In the genomic region with DNA sequence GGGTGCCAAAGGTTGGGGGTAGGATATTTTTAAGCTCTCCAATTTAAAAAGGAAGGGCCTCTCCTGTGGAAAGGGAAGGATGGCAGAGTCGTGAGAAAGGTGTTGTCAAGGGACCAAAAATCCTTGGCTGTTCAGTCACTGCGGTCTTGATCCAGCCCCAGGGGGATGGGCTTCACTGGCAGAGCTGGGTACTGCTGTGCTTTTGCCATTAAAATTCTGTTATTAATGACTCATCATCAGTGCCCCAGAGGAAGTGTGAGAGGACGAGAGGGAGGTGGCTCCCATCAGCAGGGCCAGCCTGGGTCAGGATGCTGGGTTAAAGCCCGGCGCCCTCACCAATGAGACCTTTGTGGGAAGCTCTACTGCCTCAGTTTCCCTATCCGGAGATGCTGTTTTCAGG, we compare ENCODE assay signal across 1 cellular context.
A peak's percentile ranks its signal among the peaks of the same experiment; 100 is the strongest.
TF ChIP-seq lines count a peak whose summit lies in the region.

No MANE protein-coding gene starts in this region.

TF ChIP-seq in endothelial cell of umbilical vein, 7 proteins besides CTCF, POLR2A, EP300 and RAD21:
- TF ChIP-seq FOS (IDR thresholded peaks at IDR 0.05; ENCODE audit: borderline replicate concordance, insufficient read depth, low read length) (peak; percentile 64), MYC (IDR thresholded peaks at IDR 0.05; ENCODE audit: low read depth, low read length) (no peak), JUN (IDR thresholded peaks at IDR 0.05; ENCODE audit: borderline replicate concordance, insufficient read depth, insufficient read length, low read depth) (peak; percentile 51), GATA2 (IDR thresholded peaks at IDR 0.05; ENCODE audit: insufficient read depth, insufficient read length, low read depth, low read length) (no peak)
